1 cellular context compared by ENCODE assay signal in genomic region chr4:39541987-39542632, GRCh38.
TF ChIP-seq lines count a peak whose summit lies in the region.

No MANE protein-coding gene starts in this region.

TF ChIP-seq in IMR-90, 13 proteins besides CTCF, POLR2A, EP300 and RAD21:
- no peak for TF ChIP-seq NFE2L2 (IDR thresholded peaks at IDR 0.05; ENCODE audit: low read depth, low read length)
- TF ChIP-seq USF2 (IDR thresholded peaks at IDR 0.05; ENCODE audit: low read depth, low read length), result no peak
- TF ChIP-seq RFX5 (IDR thresholded peaks at IDR 0.05; ENCODE audit: low read depth, low read length), result no peak
- peak; percentile 46 for TF ChIP-seq CEBPB (IDR thresholded peaks at IDR 0.05; ENCODE audit: low read depth, low read length)
- TF ChIP-seq BHLHE40 (IDR thresholded peaks at IDR 0.05; ENCODE audit: low read depth, low read length), result no peak
- no peak for TF ChIP-seq MXI1 (IDR thresholded peaks at IDR 0.05; ENCODE audit: borderline replicate concordance, low read depth, low read length)
- no peak for TF ChIP-seq MAFK (IDR thresholded peaks at IDR 0.05; ENCODE audit: low read depth, low read length)
- TF ChIP-seq MAZ (IDR thresholded peaks at IDR 0.05; ENCODE audit: borderline replicate concordance, low read depth, low read length), result no peak
- no peak for TF ChIP-seq FOS (IDR thresholded peaks at IDR 0.05; ENCODE audit: low read depth, low read length)
